In genomic region chr22:29202231-29203192, GRCh38 we compare ENCODE assay signal across 1 cellular context.
TF ChIP-seq lines count a peak whose summit lies in the region.

No MANE protein-coding gene starts in this region.

TF ChIP-seq in HepG2, 621 proteins besides CTCF, POLR2A, EP300 and RAD21 (continued from another document and continues in another):
- TF ChIP-seq, protein P1, sequence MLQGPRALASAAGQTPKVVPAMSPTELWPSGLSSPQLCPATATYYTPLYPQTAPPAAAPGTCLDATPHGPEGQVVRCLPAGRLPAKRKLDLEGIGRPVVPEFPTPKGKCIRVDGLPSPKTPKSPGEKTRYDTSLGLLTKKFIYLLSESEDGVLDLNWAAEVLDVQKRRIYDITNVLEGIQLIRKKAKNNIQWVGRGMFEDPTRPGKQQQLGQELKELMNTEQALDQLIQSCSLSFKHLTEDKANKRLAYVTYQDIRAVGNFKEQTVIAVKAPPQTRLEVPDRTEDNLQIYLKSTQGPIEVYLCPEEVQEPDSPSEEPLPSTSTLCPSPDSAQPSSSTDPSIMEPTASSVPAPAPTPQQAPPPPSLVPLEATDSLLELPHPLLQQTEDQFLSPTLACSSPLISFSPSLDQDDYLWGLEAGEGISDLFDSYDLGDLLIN (CRISPR knock-in tag; IDR thresholded peaks at IDR 0.05; ENCODE audit: borderline replicate concordance): no peak
- TF ChIP-seq RFX1 (IDR thresholded peaks at IDR 0.05) (no peak), TAF15 (IDR thresholded peaks at IDR 0.05; ENCODE audit: low read depth, low read length, poor library complexity, severe bottlenecking) (no peak), HMG20B (CRISPR knock-in tag; conservative IDR thresholded peaks at IDR 0.05) (no peak), ZNF816 (CRISPR knock-in tag; IDR thresholded peaks at IDR 0.05; ENCODE audit: borderline replicate concordance) (no peak), ZNF282 (IDR thresholded peaks at IDR 0.05; ENCODE audit: partially characterized antibody) (no peak), RARG (CRISPR knock-in tag; IDR thresholded peaks at IDR 0.05; ENCODE audit: low read depth) (no peak), PHF20 (CRISPR knock-in tag; IDR thresholded peaks at IDR 0.05) (no peak), ETV5 (CRISPR knock-in tag; IDR thresholded peaks at IDR 0.05; ENCODE audit: borderline replicate concordance) (peak; percentile 24; the same call in 1 of the 2 replicates), FOXC1 (CRISPR knock-in tag; IDR thresholded peaks at IDR 0.05; ENCODE audit: borderline replicate concordance) (no peak), SRSF9 (IDR thresholded peaks at IDR 0.05; ENCODE audit: borderline replicate concordance, insufficient read depth, low read depth, low read length, poor library complexity, severe bottlenecking) (no peak), MAZ (IDR thresholded peaks at IDR 0.05; ENCODE audit: borderline replicate concordance, low read depth, low read length) (no peak), MAZ (CRISPR knock-in tag; IDR thresholded peaks at IDR 0.05; ENCODE audit: low read depth) (0 out of 2 replicates have a peak, but pooled peaks have one; percentile 16), ZNF362 (CRISPR knock-in tag; IDR thresholded peaks at IDR 0.05; ENCODE audit: borderline replicate concordance) (no peak), PAF1 (CRISPR knock-in tag; IDR thresholded peaks at IDR 0.05) (no peak), ZC3H4 (CRISPR knock-in tag; IDR thresholded peaks at IDR 0.05; ENCODE audit: borderline replicate concordance) (no peak), TFDP1 (CRISPR knock-in tag; IDR thresholded peaks at IDR 0.05; ENCODE audit: borderline replicate concordance) (no peak), SAP130 (CRISPR knock-in tag; IDR thresholded peaks at IDR 0.05; ENCODE audit: low read depth) (peak; percentile 50), SIX1 (CRISPR knock-in tag; IDR thresholded peaks at IDR 0.05; ENCODE audit: borderline replicate concordance) (no peak), ZHX1 (CRISPR knock-in tag; IDR thresholded peaks at IDR 0.05; ENCODE audit: low read depth) (no peak), ZNF691 (CRISPR knock-in tag; IDR thresholded peaks at IDR 0.05; ENCODE audit: borderline replicate concordance, low read depth) (no peak), ZNF530 (CRISPR knock-in tag; IDR thresholded peaks at IDR 0.05; ENCODE audit: low read depth) (no peak), ZNF263 (CRISPR knock-in tag; IDR thresholded peaks at IDR 0.05) (no peak), ATAD3A (CRISPR knock-in tag; IDR thresholded peaks at IDR 0.05) (0 out of 2 replicates have a peak, but pooled peaks have one; percentile 12), THAP8 (CRISPR knock-in tag; IDR thresholded peaks at IDR 0.05; ENCODE audit: borderline replicate concordance) (no peak), CEBPB (IDR thresholded peaks at IDR 0.05; ENCODE audit: borderline replicate concordance, low read depth, low read length) (no peak), ZBTB38 (CRISPR knock-in tag; IDR thresholded peaks at IDR 0.05) (no peak), ZNF775 (CRISPR knock-in tag; IDR thresholded peaks at IDR 0.05; ENCODE audit: borderline replicate concordance) (no peak), PCBP1 (IDR thresholded peaks at IDR 0.05; ENCODE audit: borderline replicate concordance, low read depth, low read length) (no peak), NCOA2 (CRISPR knock-in tag; IDR thresholded peaks at IDR 0.05) (no peak), RORA (CRISPR knock-in tag; IDR thresholded peaks at IDR 0.05) (no peak), ZNF614 (CRISPR knock-in tag; IDR thresholded peaks at IDR 0.05; ENCODE audit: borderline replicate concordance) (0 out of 2 replicates have a peak, but pooled peaks have one; percentile 31), SRY (CRISPR knock-in tag; IDR thresholded peaks at IDR 0.05) (no peak)
- TF ChIP-seq, protein P2, sequence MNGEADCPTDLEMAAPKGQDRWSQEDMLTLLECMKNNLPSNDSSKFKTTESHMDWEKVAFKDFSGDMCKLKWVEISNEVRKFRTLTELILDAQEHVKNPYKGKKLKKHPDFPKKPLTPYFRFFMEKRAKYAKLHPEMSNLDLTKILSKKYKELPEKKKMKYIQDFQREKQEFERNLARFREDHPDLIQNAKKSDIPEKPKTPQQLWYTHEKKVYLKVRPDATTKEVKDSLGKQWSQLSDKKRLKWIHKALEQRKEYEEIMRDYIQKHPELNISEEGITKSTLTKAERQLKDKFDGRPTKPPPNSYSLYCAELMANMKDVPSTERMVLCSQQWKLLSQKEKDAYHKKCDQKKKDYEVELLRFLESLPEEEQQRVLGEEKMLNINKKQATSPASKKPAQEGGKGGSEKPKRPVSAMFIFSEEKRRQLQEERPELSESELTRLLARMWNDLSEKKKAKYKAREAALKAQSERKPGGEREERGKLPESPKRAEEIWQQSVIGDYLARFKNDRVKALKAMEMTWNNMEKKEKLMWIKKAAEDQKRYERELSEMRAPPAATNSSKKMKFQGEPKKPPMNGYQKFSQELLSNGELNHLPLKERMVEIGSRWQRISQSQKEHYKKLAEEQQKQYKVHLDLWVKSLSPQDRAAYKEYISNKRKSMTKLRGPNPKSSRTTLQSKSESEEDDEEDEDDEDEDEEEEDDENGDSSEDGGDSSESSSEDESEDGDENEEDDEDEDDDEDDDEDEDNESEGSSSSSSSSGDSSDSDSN (CRISPR knock-in tag; IDR thresholded peaks at IDR 0.05): no peak
- TF ChIP-seq, protein P3, sequence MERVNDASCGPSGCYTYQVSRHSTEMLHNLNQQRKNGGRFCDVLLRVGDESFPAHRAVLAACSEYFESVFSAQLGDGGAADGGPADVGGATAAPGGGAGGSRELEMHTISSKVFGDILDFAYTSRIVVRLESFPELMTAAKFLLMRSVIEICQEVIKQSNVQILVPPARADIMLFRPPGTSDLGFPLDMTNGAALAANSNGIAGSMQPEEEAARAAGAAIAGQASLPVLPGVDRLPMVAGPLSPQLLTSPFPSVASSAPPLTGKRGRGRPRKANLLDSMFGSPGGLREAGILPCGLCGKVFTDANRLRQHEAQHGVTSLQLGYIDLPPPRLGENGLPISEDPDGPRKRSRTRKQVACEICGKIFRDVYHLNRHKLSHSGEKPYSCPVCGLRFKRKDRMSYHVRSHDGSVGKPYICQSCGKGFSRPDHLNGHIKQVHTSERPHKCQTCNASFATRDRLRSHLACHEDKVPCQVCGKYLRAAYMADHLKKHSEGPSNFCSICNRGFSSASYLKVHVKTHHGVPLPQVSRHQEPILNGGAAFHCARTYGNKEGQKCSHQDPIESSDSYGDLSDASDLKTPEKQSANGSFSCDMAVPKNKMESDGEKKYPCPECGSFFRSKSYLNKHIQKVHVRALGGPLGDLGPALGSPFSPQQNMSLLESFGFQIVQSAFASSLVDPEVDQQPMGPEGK (CRISPR knock-in tag; IDR thresholded peaks at IDR 0.05): 0 out of 2 replicates have a peak, but pooled peaks have one; percentile 25
- TF ChIP-seq, protein P4, sequence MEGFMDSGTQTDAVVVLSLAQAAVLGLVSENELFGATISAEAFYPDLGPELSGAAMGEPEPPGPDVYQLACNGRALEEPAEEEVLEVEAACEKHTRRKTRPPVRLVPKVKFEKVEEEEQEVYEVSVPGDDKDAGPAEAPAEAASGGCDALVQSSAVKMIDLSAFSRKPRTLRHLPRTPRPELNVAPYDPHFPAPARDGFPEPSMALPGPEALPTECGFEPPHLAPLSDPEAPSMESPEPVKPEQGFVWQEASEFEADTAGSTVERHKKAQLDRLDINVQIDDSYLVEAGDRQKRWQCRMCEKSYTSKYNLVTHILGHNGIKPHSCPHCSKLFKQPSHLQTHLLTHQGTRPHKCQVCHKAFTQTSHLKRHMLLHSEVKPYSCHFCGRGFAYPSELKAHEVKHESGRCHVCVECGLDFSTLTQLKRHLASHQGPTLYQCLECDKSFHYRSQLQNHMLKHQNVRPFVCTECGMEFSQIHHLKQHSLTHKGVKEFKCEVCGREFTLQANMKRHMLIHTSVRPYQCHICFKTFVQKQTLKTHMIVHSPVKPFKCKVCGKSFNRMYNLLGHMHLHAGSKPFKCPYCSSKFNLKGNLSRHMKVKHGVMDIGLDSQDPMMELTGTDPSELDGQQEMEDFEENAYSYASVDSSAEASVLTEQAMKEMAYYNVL (CRISPR knock-in tag; IDR thresholded peaks at IDR 0.05; ENCODE audit: borderline replicate concordance): no peak
- TF ChIP-seq, protein P5, sequence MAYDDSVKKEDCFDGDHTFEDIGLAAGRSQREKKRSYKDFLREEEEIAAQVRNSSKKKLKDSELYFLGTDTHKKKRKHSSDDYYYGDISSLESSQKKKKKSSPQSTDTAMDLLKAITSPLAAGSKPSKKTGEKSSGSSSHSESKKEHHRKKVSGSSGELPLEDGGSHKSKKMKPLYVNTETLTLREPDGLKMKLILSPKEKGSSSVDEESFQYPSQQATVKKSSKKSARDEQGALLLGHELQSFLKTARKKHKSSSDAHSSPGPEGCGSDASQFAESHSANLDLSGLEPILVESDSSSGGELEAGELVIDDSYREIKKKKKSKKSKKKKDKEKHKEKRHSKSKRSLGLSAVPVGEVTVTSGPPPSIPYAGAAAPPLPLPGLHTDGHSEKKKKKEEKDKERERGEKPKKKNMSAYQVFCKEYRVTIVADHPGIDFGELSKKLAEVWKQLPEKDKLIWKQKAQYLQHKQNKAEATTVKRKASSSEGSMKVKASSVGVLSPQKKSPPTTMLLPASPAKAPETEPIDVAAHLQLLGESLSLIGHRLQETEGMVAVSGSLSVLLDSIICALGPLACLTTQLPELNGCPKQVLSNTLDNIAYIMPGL (CRISPR knock-in tag; IDR thresholded peaks at IDR 0.05; ENCODE audit: borderline replicate concordance in 1 of 2, low read depth in 1 of 2): no peak; a peak in 1 of 4 replicates
- TF ChIP-seq, protein P6, sequence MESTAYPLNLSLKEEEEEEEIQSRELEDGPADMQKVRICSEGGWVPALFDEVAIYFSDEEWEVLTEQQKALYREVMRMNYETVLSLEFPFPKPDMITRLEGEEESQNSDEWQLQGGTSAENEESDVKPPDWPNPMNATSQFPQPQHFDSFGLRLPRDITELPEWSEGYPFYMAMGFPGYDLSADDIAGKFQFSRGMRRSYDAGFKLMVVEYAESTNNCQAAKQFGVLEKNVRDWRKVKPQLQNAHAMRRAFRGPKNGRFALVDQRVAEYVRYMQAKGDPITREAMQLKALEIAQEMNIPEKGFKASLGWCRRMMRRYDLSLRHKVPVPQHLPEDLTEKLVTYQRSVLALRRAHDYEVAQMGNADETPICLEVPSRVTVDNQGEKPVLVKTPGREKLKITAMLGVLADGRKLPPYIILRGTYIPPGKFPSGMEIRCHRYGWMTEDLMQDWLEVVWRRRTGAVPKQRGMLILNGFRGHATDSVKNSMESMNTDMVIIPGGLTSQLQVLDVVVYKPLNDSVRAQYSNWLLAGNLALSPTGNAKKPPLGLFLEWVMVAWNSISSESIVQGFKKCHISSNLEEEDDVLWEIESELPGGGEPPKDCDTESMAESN (CRISPR knock-in tag; conservative IDR thresholded peaks at IDR 0.05): no peak
- TF ChIP-seq, protein P7, sequence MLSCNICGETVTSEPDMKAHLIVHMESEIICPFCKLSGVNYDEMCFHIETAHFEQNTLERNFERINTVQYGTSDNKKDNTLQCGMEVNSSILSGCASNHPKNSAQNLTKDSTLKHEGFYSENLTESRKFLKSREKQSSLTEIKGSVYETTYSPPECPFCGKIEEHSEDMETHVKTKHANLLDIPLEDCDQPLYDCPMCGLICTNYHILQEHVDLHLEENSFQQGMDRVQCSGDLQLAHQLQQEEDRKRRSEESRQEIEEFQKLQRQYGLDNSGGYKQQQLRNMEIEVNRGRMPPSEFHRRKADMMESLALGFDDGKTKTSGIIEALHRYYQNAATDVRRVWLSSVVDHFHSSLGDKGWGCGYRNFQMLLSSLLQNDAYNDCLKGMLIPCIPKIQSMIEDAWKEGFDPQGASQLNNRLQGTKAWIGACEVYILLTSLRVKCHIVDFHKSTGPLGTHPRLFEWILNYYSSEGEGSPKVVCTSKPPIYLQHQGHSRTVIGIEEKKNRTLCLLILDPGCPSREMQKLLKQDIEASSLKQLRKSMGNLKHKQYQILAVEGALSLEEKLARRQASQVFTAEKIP (CRISPR knock-in tag; IDR thresholded peaks at IDR 0.05; ENCODE audit: borderline replicate concordance): no peak
